Comparison of ENCODE assay signal across 13 cellular contexts in genomic region chr2:10982931-10983701, GRCh38.
DNase-seq lines count a peak whose midpoint lies in the region; ATAC-seq and TF ChIP-seq lines count a peak whose summit lies in the region.
"Had no signal": no experiment of that assay in that cellular context is flagged by ENCODE, and none has a peak within 500 bp of the region (broad histone marks: within the 10 kb centered on the region; RNA-seq: fewer than 3 reads in every experiment).

No MANE protein-coding gene starts in this region.

- peak overlapping the region; percentile 89 for H4K91ac ChIP-seq in mesenchymal stem cell (ENCODE audit: low read length)

- H4K8ac ChIP-seq in mesenchymal stem cell (ENCODE audit: low read length), result peak overlapping the region; percentile 96

- no peaks in the 10 kb centered on the region for H3K79me1 ChIP-seq in mesenchymal stem cell (replicated peaks; ENCODE audit: low read length, poor library complexity, severe bottlenecking)

- H2AFZ ChIP-seq in fibroblast of lung (ENCODE audit: low read length), result peak overlapping the region; percentile 89
- peak overlapping the region; percentile 46 for H2AFZ ChIP-seq in mesenchymal stem cell (ENCODE audit: low read depth, low read length)

- H2BK120ac ChIP-seq in mesenchymal stem cell (ENCODE audit: low read depth, low read length), result no peak overlapping the region

- H3K14ac ChIP-seq in mesenchymal stem cell (ENCODE audit: low read length in 2 of 2), result peak overlapping the region in 1 of 2 experiments; percentile 55

- no peak for ATAC-seq in HG03095 (IDR thresholded peaks at IDR 0.05; ENCODE audit: unreplicated experiment)
- no peak for ATAC-seq in activated T-cell treated with anti-CD3 and anti-CD28 coated beads, Interleukin-2, amount 50 U/mL, for 4 hours

- DNase-seq in NCI-H82 (lab: John Stamatoyannopoulos, UW) (peak; percentile 93), fibroblast of lung (ENCODE audit: low read depth in 2 of 2) (peak in 1 of 2 donors; percentile 61), mesenchymal stem cell (peak; percentile 63), transverse colon (peak; percentile 25), thyroid gland (no peak)
- no peak for DNase-seq in activated T-cell treated with anti-CD3 and anti-CD28 coated beads, Interleukin-2, amount 50 U/mL, for 4 hours
- DNase-seq: activated naive CD4-positive, alpha-beta T cell treated with anti-CD3 and anti-CD28 coated beads for 36 hours; COR-L47; NCI-H187; NCI-H774 had no signal

- H3K18ac ChIP-seq in mesenchymal stem cell (ENCODE audit: low read depth in 1 of 2, low read length in 2 of 2), result peak overlapping the region; percentile 28 to 34

- H3K27me3 Mint-ChIP-seq in activated T-cell treated with anti-CD3 and anti-CD28 coated beads, Interleukin-2, amount 50 U/mL, for 4 hours (ENCODE audit: low read depth), result peaks cover 7% of the 10 kb centered on the region

- H3K27me3 ChIP-seq in fibroblast of lung (ENCODE audit: control insufficient read depth, insufficient read depth, low read length), result no peaks in the 10 kb centered on the region
- H3K27me3 ChIP-seq in mesenchymal stem cell (ENCODE audit: control insufficient read depth in 1 of 2, insufficient read depth in 1 of 2, low read length in 2 of 2), result peaks cover 21 to 64% of the 10 kb centered on the region in 2 experiments
- peaks cover 5% of the 10 kb centered on the region for H3K27me3 ChIP-seq in transverse colon
- no peaks in the 10 kb centered on the region for H3K27me3 ChIP-seq in thyroid gland
- H3K27me3 ChIP-seq: cardiac muscle cell had no signal

- H3K9me3 Mint-ChIP-seq in activated T-cell treated with anti-CD3 and anti-CD28 coated beads, Interleukin-2, amount 50 U/mL, for 4 hours, result no peaks in the 10 kb centered on the region
- H3K9me3 Mint-ChIP-seq: activated naive CD4-positive, alpha-beta T cell treated with anti-CD3 and anti-CD28 coated beads for 36 hours had no signal

- H3K27ac ChIP-seq in fibroblast of lung (ENCODE audit: insufficient read depth, low read length), result no peak overlapping the region
- H3K27ac ChIP-seq in mesenchymal stem cell (ENCODE audit: low read length, poor library complexity, severe bottlenecking), result no peak overlapping the region
- H3K27ac ChIP-seq in transverse colon, result peak overlapping the region; percentile 46 to 67 (median 62)
- H3K27ac ChIP-seq in thyroid gland, result no peak overlapping the region
- H3K27ac ChIP-seq: cardiac muscle cell, KMS-11 had no signal

- H4K20me1 ChIP-seq in fibroblast of lung (ENCODE audit: control insufficient read depth, extremely low read depth, insufficient read depth, low read length), result no peaks in the 10 kb centered on the region

- intact Hi-C loops in transverse colon (cut with DNase I; ENCODE audit: low total_unique reads) (loop anchor here (5.0 kb wide), 1 partner anchor 729 kb away; no protein-coding TSS in a partner anchor), thyroid gland (cut with DNase I) (no loop called here)

- no peak overlapping the region for H2BK15ac ChIP-seq in mesenchymal stem cell (ENCODE audit: low read depth, poor library complexity, severe bottlenecking)

- in situ Hi-C loops in transverse colon (cut with MboI; ENCODE audit: low pct_ligation_motif_present in 1 of 4, low pct_unique_long_range_greater_than_20kb in 1 of 4, low sequenced_read_pairs in 3 of 4), result no loop called here

- TF ChIP-seq CTCF in fibroblast of lung (conservative IDR thresholded peaks at IDR 0.05 in 1 of 2, IDR thresholded peaks at IDR 0.05 in 1 of 2; ENCODE audit: low read depth in 1 of 2, low read length in 2 of 2) (no peak), transverse colon (IDR thresholded peaks at IDR 0.05) (no peak), thyroid gland (IDR thresholded peaks at IDR 0.05) (no peak)

- H3K4me1 ChIP-seq in fibroblast of lung (ENCODE audit: control insufficient read depth, extremely low read depth, insufficient read depth, low read length) (peaks cover 7% of the 10 kb centered on the region), mesenchymal stem cell (ENCODE audit: control insufficient read depth, insufficient read depth, low read depth, low read length) (no peaks in the 10 kb centered on the region), transverse colon (no peaks in the 10 kb centered on the region), thyroid gland (peaks cover 0 to 4% of the 10 kb centered on the region in 2 donors)

- H3K4ac ChIP-seq in mesenchymal stem cell (ENCODE audit: low read depth in 1 of 2, low read length in 2 of 2), result no peak overlapping the region

- no peak overlapping the region for H2BK5ac ChIP-seq in mesenchymal stem cell (ENCODE audit: low read depth, low read length, poor library complexity, severe bottlenecking)

- no peaks in the 10 kb centered on the region for H3K4me1 Mint-ChIP-seq in activated T-cell treated with anti-CD3 and anti-CD28 coated beads, Interleukin-2, amount 50 U/mL, for 4 hours (ENCODE audit: low read depth)

- peak overlapping the region; percentile 3 to 38 (median 16) for H3K4me3 ChIP-seq in fibroblast of lung (replicated peaks in 1 of 4; ENCODE audit: control extremely low read depth in 1 of 4, insufficient read depth in 1 of 4, low read depth in 3 of 4, low read length in 4 of 4)
- peak overlapping the region in 1 of 2 experiments; percentile 45 for H3K4me3 ChIP-seq in mesenchymal stem cell (ENCODE audit: insufficient read depth in 1 of 2, low read depth in 1 of 2, low read length in 2 of 2)
- H3K4me3 ChIP-seq in transverse colon, result no peak overlapping the region
- H3K4me3 ChIP-seq in thyroid gland (replicated peaks in 1 of 3), result no peak overlapping the region
- H3K4me3 ChIP-seq: cardiac muscle cell had no signal

- no peak overlapping the region for H2AK5ac ChIP-seq in mesenchymal stem cell (ENCODE audit: low read length, severe bottlenecking)

- TF ChIP-seq POLR2A in transverse colon (IDR thresholded peaks at IDR 0.05), result no peak
- TF ChIP-seq POLR2A in thyroid gland (IDR thresholded peaks at IDR 0.05), result no peak

- 61% methylated on average over 25 of the region's 25 CpGs for WGBS in mesenchymal stem cell
- WGBS in transverse colon (ENCODE audit: low coverage in 1 of 2), 2 donors, result 55 to 63% methylated on average over 2 to 25 of the region's 25 CpGs
- 62 to 78% methylated on average over 20 to 25 of the region's 25 CpGs for whole genome bisulfite sequencing in thyroid gland, 2 donors

- no peaks in the 10 kb centered on the region for H3K79me2 ChIP-seq in fibroblast of lung (ENCODE audit: control insufficient read depth, insufficient read depth, low read length)

- no peak for TF ChIP-seq EP300 in transverse colon (IDR thresholded peaks at IDR 0.05; ENCODE audit: low read depth)

- no peaks in the 10 kb centered on the region for H3K36me3 Mint-ChIP-seq in activated T-cell treated with anti-CD3 and anti-CD28 coated beads, Interleukin-2, amount 50 U/mL, for 4 hours (ENCODE audit: insufficient read depth)

- H2BK12ac ChIP-seq in mesenchymal stem cell (ENCODE audit: low read length in 2 of 2), result peak overlapping the region in 1 of 2 experiments; percentile 59

- H3K9me3 ChIP-seq in fibroblast of lung (ENCODE audit: control insufficient read depth, insufficient read depth, low read depth, low read length) (no peaks in the 10 kb centered on the region), mesenchymal stem cell (ENCODE audit: control insufficient read depth, low read length) (no peaks in the 10 kb centered on the region), transverse colon (no peaks in the 10 kb centered on the region), thyroid gland (no peaks in the 10 kb centered on the region)

- peak overlapping the region; percentile 87 for H3K4me2 ChIP-seq in fibroblast of lung (ENCODE audit: extremely low read depth, insufficient read depth, low read length)
- no peak overlapping the region for H3K4me2 ChIP-seq in mesenchymal stem cell (ENCODE audit: low read length, poor library complexity, severe bottlenecking)
- H3K4me2 ChIP-seq: KMS-11 had no signal

- peak overlapping the region in 1 of 2 experiments; percentile 5 for H3K23ac ChIP-seq in mesenchymal stem cell (ENCODE audit: low read length in 2 of 2)

- no peaks in the 10 kb centered on the region for H3K36me3 ChIP-seq in fibroblast of lung (ENCODE audit: control insufficient read depth, insufficient read depth, low read length)
- H3K36me3 ChIP-seq in mesenchymal stem cell (ENCODE audit: control insufficient read depth in 1 of 2, insufficient read depth in 2 of 2, low read depth in 1 of 2, low read length in 2 of 2), result no peaks in the 10 kb centered on the region
- H3K36me3 ChIP-seq in transverse colon, result no peaks in the 10 kb centered on the region
- H3K36me3 ChIP-seq in thyroid gland, result no peaks in the 10 kb centered on the region
- H3K36me3 ChIP-seq: cardiac muscle cell had no signal

- H3K9ac ChIP-seq in fibroblast of lung (ENCODE audit: insufficient read depth, low read length) (no peak overlapping the region), mesenchymal stem cell (ENCODE audit: low read length) (no peak overlapping the region)
- H3K9ac ChIP-seq: KMS-11 had no signal

- H3K4me3 Mint-ChIP-seq in activated T-cell treated with anti-CD3 and anti-CD28 coated beads, Interleukin-2, amount 50 U/mL, for 4 hours, result no peak overlapping the region
- H3K4me3 Mint-ChIP-seq: activated naive CD4-positive, alpha-beta T cell treated with anti-CD3 and anti-CD28 coated beads for 36 hours had no signal

Comparison
In these comparisons a context has a peak if more than half of its experiments do, and no peak if none do; other contexts are left out.
1. DNase-seq: peak in NCI-H82 (single experiment), mesenchymal stem cell (single experiment) and transverse colon (single experiment); none in thyroid gland (0 of 2) and activated T-cell treated with anti-CD3 and anti-CD28 coated beads, Interleukin-2, amount 50 U/mL, for 4 hours (single experiment).
2. H3K27ac ChIP-seq: peak in transverse colon (4 of 4); none in fibroblast of lung (single experiment), mesenchymal stem cell (single experiment) and thyroid gland (0 of 3).
3. H3K4me3 ChIP-seq: peak in fibroblast of lung (4 of 4); none in transverse colon (0 of 4) and thyroid gland (0 of 3).